Comparison of ENCODE assay signal across 24 cellular contexts in the genomic region with DNA sequence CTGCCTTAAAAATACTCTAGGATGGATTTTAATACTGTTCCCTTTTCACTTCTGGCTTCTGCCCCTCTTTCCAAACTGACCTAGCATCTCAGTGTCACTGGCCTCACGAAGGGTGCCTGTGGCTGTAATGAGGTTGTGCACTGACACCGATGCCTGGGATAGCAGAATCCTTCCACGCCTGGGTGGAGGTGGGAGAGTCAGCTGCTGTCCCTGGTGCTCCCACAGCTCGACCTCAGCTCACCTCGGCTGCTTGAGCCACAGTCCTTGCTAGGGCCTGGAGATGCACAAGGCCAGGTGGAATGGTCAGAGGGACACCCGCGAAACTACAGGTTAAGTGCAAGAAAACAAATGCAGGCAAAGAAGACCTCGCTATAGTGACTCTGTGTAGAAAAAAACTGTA.
"Had no signal": no experiment of that assay in that cellular context is flagged by ENCODE, and none has a peak within 500 bp of the region (broad histone marks: within the 10 kb centered on the region; RNA-seq: fewer than 3 reads in every experiment).

No MANE protein-coding gene starts in this region.

- ATAC-seq: left cardiac atrium; left lung; lower lobe of right lung; naive thymus-derived CD8-positive, alpha-beta T cell; right lobe of liver; stimulated activated memory B cell treated with anti-CD40 and anti-IgM and Interleukin-4, amounts not matched to agents 10 μg/mL and 1 μg/mL and 100 μg/mL, for 72 hours; stimulated activated naive CD8-positive, alpha-beta T cell treated with anti-CD3 and anti-CD28 coated beads, Interleukin-15, amount 100 ng/mL, for 72 hours had no signal

- DNase-seq: hippocampal formation; kidney glomerular epithelial cell; left cardiac atrium; left lung; lower lobe of right lung; mammary epithelial cell; mesenchymal stem cell; naive thymus-derived CD8-positive, alpha-beta T cell; ovary; right lobe of liver; stimulated activated CD4-positive, alpha-beta T cell treated with anti-CD3 and anti-CD28 coated beads, Interleukin-1b, Interleukin-23, amount 100 ng/mL, for 48 hours; stimulated activated CD4-positive, alpha-beta T cell treated with anti-CD3 and anti-CD28 coated beads, Interleukin-2, amount 100 ng/mL, for 48 hours; stimulated activated CD4-positive, alpha-beta T cell treated with anti-CD3 and anti-CD28 coated beads, Interleukin-4, amount 100 ng/mL, for 4 hours; stimulated activated CD8-positive, alpha-beta memory T cell treated with anti-CD3 and anti-CD28 coated beads, Interleukin-4, amount 100 ng/mL, for 48 hours; stimulated activated naive CD4-positive, alpha-beta T cell treated with Interleukin-2 at 50 U/mL for 16 hours; stimulated activated naive CD8-positive, alpha-beta T cell treated with anti-CD3 and anti-CD28 coated beads, Interleukin-15, amount 100 ng/mL, for 72 hours; substantia nigra had no signal

- H3K36me3 ChIP-seq: left lung, lower lobe of right lung, neural progenitor cell, ovary, right atrium auricular region, right lobe of liver, tibial nerve, upper lobe of left lung had no signal

- H3K9me3 ChIP-seq: left lung, lower lobe of right lung, ovary, right atrium auricular region, right lobe of liver, tibial nerve, upper lobe of left lung had no signal

- H3K4me3 ChIP-seq: left lung, lower lobe of right lung, neural progenitor cell, ovary, right atrium auricular region, right lobe of liver, smooth muscle cell, tibial nerve, upper lobe of left lung had no signal

- H3K27ac ChIP-seq: left lung, lower lobe of right lung, neural progenitor cell, ovary, right atrium auricular region, right lobe of liver, tibial nerve, upper lobe of left lung had no signal

- H3K4me1 ChIP-seq: left lung, lower lobe of right lung, neural progenitor cell, right atrium auricular region, right lobe of liver, tibial nerve, upper lobe of left lung had no signal

- FAIRE-seq: keratinocyte had no signal

- H3K27me3 ChIP-seq: left lung, neural progenitor cell, ovary, right atrium auricular region, right lobe of liver, tibial nerve, upper lobe of left lung had no signal
